ENCODE assay signal across 2 cellular contexts in the genomic region with DNA sequence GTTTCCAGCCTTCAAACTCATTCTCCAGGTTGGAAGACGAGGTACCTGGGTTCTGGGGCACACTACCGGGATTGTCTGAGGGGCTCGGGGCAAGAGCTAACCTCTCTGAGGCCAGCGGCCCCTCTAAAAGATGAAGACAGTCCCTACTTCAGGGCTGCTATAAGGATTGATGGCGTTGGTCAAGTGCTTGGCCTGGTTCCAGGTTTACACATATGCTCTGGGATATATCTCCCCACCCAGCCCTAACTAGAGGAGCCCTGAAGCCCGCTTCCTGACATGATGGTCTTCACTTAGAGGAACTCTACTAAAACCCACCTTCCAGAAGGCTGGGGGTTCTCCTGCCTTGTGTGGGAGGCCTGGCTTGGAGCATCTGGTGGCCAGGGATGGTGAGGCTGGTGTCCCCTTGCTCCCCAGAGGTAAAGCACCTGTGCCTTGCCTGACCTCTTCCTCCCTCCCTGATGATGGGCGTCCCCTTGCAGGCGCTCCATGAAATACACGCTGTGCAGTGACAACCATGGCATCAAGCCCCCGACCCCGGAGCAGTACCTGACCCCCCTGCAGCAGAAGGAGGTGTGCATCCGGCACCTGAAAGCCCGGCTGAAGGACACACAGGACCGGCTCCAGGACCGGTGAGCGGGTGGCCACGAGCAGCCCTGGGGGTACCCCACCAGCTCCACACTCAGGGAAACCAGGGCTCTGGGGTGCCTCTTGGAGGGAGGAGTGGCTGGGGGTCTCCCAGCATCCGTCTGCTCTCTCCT.
TF ChIP-seq lines count a peak whose summit lies in the region.

No MANE protein-coding gene starts in this region.

TF ChIP-seq in H1, 55 proteins besides CTCF, POLR2A, EP300 and RAD21:
- TF ChIP-seq CHD2 (IDR thresholded peaks at IDR 0.05; ENCODE audit: low read length) (no peak), POU5F1 (IDR thresholded peaks at IDR 0.05; ENCODE audit: low read depth, low read length) (no peak), GABPA (IDR thresholded peaks at IDR 0.05; ENCODE audit: borderline replicate concordance, insufficient read depth, low read length) (no peak), CTBP2 (IDR thresholded peaks at IDR 0.05; ENCODE audit: borderline replicate concordance, insufficient read depth, insufficient read length, low read length) (no peak), RFX5 (IDR thresholded peaks at IDR 0.05; ENCODE audit: borderline replicate concordance, low read depth, low read length) (no peak), CHD1 (IDR thresholded peaks at IDR 0.05; ENCODE audit: low read depth, low read length) (no peak), CEBPB (IDR thresholded peaks at IDR 0.05; ENCODE audit: low read depth, low read length) (no peak), GTF2F1 (IDR thresholded peaks at IDR 0.05; ENCODE audit: borderline replicate concordance, low read depth, low read length) (no peak), EGR1 (IDR thresholded peaks at IDR 0.05; ENCODE audit: borderline replicate concordance, low read depth, low read length) (no peak), SP1 (IDR thresholded peaks at IDR 0.05; ENCODE audit: low read depth, low read length) (no peak), RNF2 (IDR thresholded peaks at IDR 0.05; ENCODE audit: borderline replicate concordance, low read depth, low read length, missing control alignments, poor library complexity, severe bottlenecking) (no peak)
- TF ChIP-seq, protein P1, sequence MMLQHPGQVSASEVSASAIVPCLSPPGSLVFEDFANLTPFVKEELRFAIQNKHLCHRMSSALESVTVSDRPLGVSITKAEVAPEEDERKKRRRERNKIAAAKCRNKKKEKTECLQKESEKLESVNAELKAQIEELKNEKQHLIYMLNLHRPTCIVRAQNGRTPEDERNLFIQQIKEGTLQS (IDR thresholded peaks at IDR 0.05; ENCODE audit: insufficient read depth, low read depth, low read length) = no peak
- TF ChIP-seq, protein P2, sequence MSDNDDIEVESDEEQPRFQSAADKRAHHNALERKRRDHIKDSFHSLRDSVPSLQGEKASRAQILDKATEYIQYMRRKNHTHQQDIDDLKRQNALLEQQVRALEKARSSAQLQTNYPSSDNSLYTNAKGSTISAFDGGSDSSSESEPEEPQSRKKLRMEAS (IDR thresholded peaks at IDR 0.05) = no peak
- TF ChIP-seq, protein P3, sequence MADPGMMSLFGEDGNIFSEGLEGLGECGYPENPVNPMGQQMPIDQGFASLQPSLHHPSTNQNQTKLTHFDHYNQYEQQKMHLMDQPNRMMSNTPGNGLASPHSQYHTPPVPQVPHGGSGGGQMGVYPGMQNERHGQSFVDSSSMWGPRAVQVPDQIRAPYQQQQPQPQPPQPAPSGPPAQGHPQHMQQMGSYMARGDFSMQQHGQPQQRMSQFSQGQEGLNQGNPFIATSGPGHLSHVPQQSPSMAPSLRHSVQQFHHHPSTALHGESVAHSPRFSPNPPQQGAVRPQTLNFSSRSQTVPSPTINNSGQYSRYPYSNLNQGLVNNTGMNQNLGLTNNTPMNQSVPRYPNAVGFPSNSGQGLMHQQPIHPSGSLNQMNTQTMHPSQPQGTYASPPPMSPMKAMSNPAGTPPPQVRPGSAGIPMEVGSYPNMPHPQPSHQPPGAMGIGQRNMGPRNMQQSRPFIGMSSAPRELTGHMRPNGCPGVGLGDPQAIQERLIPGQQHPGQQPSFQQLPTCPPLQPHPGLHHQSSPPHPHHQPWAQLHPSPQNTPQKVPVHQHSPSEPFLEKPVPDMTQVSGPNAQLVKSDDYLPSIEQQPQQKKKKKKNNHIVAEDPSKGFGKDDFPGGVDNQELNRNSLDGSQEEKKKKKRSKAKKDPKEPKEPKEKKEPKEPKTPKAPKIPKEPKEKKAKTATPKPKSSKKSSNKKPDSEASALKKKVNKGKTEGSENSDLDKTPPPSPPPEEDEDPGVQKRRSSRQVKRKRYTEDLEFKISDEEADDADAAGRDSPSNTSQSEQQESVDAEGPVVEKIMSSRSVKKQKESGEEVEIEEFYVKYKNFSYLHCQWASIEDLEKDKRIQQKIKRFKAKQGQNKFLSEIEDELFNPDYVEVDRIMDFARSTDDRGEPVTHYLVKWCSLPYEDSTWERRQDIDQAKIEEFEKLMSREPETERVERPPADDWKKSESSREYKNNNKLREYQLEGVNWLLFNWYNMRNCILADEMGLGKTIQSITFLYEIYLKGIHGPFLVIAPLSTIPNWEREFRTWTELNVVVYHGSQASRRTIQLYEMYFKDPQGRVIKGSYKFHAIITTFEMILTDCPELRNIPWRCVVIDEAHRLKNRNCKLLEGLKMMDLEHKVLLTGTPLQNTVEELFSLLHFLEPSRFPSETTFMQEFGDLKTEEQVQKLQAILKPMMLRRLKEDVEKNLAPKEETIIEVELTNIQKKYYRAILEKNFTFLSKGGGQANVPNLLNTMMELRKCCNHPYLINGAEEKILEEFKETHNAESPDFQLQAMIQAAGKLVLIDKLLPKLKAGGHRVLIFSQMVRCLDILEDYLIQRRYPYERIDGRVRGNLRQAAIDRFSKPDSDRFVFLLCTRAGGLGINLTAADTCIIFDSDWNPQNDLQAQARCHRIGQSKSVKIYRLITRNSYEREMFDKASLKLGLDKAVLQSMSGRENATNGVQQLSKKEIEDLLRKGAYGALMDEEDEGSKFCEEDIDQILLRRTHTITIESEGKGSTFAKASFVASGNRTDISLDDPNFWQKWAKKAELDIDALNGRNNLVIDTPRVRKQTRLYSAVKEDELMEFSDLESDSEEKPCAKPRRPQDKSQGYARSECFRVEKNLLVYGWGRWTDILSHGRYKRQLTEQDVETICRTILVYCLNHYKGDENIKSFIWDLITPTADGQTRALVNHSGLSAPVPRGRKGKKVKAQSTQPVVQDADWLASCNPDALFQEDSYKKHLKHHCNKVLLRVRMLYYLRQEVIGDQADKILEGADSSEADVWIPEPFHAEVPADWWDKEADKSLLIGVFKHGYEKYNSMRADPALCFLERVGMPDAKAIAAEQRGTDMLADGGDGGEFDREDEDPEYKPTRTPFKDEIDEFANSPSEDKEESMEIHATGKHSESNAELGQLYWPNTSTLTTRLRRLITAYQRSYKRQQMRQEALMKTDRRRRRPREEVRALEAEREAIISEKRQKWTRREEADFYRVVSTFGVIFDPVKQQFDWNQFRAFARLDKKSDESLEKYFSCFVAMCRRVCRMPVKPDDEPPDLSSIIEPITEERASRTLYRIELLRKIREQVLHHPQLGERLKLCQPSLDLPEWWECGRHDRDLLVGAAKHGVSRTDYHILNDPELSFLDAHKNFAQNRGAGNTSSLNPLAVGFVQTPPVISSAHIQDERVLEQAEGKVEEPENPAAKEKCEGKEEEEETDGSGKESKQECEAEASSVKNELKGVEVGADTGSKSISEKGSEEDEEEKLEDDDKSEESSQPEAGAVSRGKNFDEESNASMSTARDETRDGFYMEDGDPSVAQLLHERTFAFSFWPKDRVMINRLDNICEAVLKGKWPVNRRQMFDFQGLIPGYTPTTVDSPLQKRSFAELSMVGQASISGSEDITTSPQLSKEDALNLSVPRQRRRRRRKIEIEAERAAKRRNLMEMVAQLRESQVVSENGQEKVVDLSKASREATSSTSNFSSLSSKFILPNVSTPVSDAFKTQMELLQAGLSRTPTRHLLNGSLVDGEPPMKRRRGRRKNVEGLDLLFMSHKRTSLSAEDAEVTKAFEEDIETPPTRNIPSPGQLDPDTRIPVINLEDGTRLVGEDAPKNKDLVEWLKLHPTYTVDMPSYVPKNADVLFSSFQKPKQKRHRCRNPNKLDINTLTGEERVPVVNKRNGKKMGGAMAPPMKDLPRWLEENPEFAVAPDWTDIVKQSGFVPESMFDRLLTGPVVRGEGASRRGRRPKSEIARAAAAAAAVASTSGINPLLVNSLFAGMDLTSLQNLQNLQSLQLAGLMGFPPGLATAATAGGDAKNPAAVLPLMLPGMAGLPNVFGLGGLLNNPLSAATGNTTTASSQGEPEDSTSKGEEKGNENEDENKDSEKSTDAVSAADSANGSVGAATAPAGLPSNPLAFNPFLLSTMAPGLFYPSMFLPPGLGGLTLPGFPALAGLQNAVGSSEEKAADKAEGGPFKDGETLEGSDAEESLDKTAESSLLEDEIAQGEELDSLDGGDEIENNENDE (IDR thresholded peaks at IDR 0.05; ENCODE audit: insufficient replicate concordance, low read length) = no peak

TF ChIP-seq in GM23338, 12 proteins besides CTCF, POLR2A, EP300 and RAD21:
- no peak for TF ChIP-seq STAT1 (IDR thresholded peaks at IDR 0.05; ENCODE audit: unreplicated experiment)
